Comparison of ENCODE assay signal across 17 cellular contexts in the genomic region with DNA sequence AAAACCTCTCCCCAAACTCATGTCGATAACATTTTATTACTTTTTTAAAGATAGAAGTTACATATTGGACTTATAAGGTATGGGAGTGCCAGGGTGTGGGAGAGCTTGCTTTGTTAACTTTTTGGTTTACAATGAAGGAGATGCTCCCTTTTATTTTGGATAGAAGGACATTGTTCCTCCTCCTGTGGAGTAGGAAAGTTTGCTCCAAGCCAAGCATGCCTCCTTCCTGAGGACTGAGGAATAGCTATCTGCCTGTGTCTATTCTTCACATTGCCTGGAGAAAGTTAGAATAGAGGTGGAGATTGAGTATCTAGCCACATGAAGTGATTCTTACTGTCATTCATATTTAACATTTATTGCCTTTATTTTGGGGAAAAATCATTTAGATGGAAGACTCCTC.
DNase-seq lines count a peak whose midpoint lies in the region; FAIRE-seq and TF ChIP-seq lines count a peak whose summit lies in the region.
"Had no signal": no experiment of that assay in that cellular context is flagged by ENCODE, and none has a peak within 500 bp of the region (broad histone marks: within the 10 kb centered on the region; RNA-seq: fewer than 3 reads in every experiment).

No MANE protein-coding gene starts in this region.

- no peak for TF ChIP-seq POLR2A in GM12892 (IDR thresholded peaks at IDR 0.05; ENCODE audit: low read depth, low read length)

- WGBS in trophoblast cell (ENCODE audit: extremely low coverage, insufficient coverage, insufficient read length), result no CpG with 5 or more reads among the region's 1 CpG

- no peak overlapping the region for H3K4ac ChIP-seq in trophoblast cell (ENCODE audit: low read depth, low read length)

- FAIRE-seq in RCC 7860 (lab: Jason Lieb, UNC) (no peak), GM12892 (lab: Jason Lieb, UNC) (no peak)
- FAIRE-seq: K562 had no signal

- no peaks in the 10 kb centered on the region for H3K79me2 ChIP-seq in trophoblast cell (ENCODE audit: control insufficient read depth, insufficient read depth, low read length, poor library complexity)

- intact Hi-C loops in A673 (cut with micrococcal nuclease; ENCODE audit: unreplicated experiment), result no loop called here

- no peaks in the 10 kb centered on the region for H3K4me1 ChIP-seq in A673 (ENCODE audit: insufficient read depth, low read length, poor library complexity, severe bottlenecking)
- no peaks in the 10 kb centered on the region for H3K4me1 ChIP-seq in trophoblast cell (ENCODE audit: control insufficient read depth in 1 of 2, insufficient read depth in 2 of 2, low read length in 2 of 2)
- H3K4me1 ChIP-seq: SJSA1 had no signal

- no peak overlapping the region for H2BK12ac ChIP-seq in trophoblast cell (ENCODE audit: low read length)

- H3K4me3 ChIP-seq in A673 (ENCODE audit: low read depth, low read length, poor library complexity, severe bottlenecking) (no peak overlapping the region), H7 (ENCODE audit: insufficient read depth, low read depth, low read length) (no peak overlapping the region), trophoblast cell (ENCODE audit: low read depth, low read length) (no peak overlapping the region)
- H3K4me3 ChIP-seq: K562, SJSA1 had no signal

- no peak for TF ChIP-seq CTCF in A673 (conservative IDR thresholded peaks at IDR 0.05; ENCODE audit: low read depth, low read length)

- no peaks in the 10 kb centered on the region for H3K36me3 Mint-ChIP-seq in activated naive CD4-positive, alpha-beta T cell treated with anti-CD3 and anti-CD28 coated beads, Interleukin-2, amount 10 ng/mL, durations not matched to agents 7 days and 5 days
- H3K36me3 Mint-ChIP-seq: CD8-positive, alpha-beta T cell had no signal

- DNase-seq in A673 (ENCODE audit: low spot score) (peak; percentile 5), H7 (peak; percentile 18), SK-MEL-5 (ENCODE audit: low read depth, low spot score) (peak; percentile 58), iPS DF 19.7 (ENCODE audit: low read depth, low spot score) (peak; percentile 12), trophoblast cell (no peak), RCC 7860 (ENCODE audit: low spot score) (no peak), GM12892 (ENCODE audit: insufficient read length) (no peak)
- DNase-seq in activated naive CD4-positive, alpha-beta T cell treated with anti-CD3 and anti-CD28 coated beads, Interleukin-2, amount 10 ng/mL, durations not matched to agents 7 days and 5 days, result no peak
- DNase-seq: CD8-positive, alpha-beta T cell; DMS79; HCEC 1CT; NCI-H1105; NCI-H2081 treated with DMSO at 0.1 percent for 48 hours; NCI-H2227 treated with DMSO at 0.1 percent for 48 hours; NCI-H524 treated with DMSO at 0.1 percent for 48 hours had no signal

- no peak overlapping the region for H3K14ac ChIP-seq in trophoblast cell (ENCODE audit: low read length)

- H4K8ac ChIP-seq in trophoblast cell (ENCODE audit: low read depth, low read length), result no peak overlapping the region

- no peak overlapping the region for H2BK5ac ChIP-seq in trophoblast cell (ENCODE audit: low read depth, low read length, poor library complexity)

- in situ Hi-C loops in SK-MEL-5 (cut with HindIII; ENCODE audit: low pct_unique_long_range_greater_than_20kb, low sequenced_read_pairs), result no loop called here

- no peaks in the 10 kb centered on the region for H3K36me3 ChIP-seq in A673 (ENCODE audit: insufficient read depth, low read length, poor library complexity, severe bottlenecking)
- no peaks in the 10 kb centered on the region for H3K36me3 ChIP-seq in H7 (replicated peaks; ENCODE audit: control insufficient read depth, insufficient read depth, low read length)
- no peaks in the 10 kb centered on the region for H3K36me3 ChIP-seq in trophoblast cell (ENCODE audit: control insufficient read depth in 1 of 2, insufficient read depth in 2 of 2, low read length in 2 of 2)
- H3K36me3 ChIP-seq: SJSA1 had no signal

- no peaks in the 10 kb centered on the region for H3K27me3 Mint-ChIP-seq in activated naive CD4-positive, alpha-beta T cell treated with anti-CD3 and anti-CD28 coated beads, Interleukin-2, amount 10 ng/mL, durations not matched to agents 7 days and 5 days

- H3K4me1 Mint-ChIP-seq in activated naive CD4-positive, alpha-beta T cell treated with anti-CD3 and anti-CD28 coated beads, Interleukin-2, amount 10 ng/mL, durations not matched to agents 7 days and 5 days, result no peaks in the 10 kb centered on the region

- H3K27ac ChIP-seq in A673 (ENCODE audit: low read depth, low read length, poor library complexity, severe bottlenecking) (no peak overlapping the region), trophoblast cell (ENCODE audit: low read depth, low read length) (no peak overlapping the region)
- H3K27ac ChIP-seq: SJSA1 had no signal

- POLR2A ChIA-PET in A673 (lab: Charles Lee; ENCODE audit: low non-redundant PET), result interaction anchor here (0.6 kb wide), 1 partner anchor 114 kb away, joined by 18 read pairs; no protein-coding TSS in a partner anchor

- no TSS peak for BruUV-seq in A673 (replicated peaks; lab: Mats Ljungman, UMichigan)

- H3K79me1 ChIP-seq in trophoblast cell (ENCODE audit: low read length), result no peaks in the 10 kb centered on the region

- CTCF ChIA-PET in A673 (lab: Charles Lee), result no interaction called here
- CTCF ChIA-PET in activated naive CD4-positive, alpha-beta T cell treated with anti-CD3 and anti-CD28 coated beads, Interleukin-2, amount 10 ng/mL, durations not matched to agents 7 days and 5 days (lab: Charles Lee), result interaction anchor here (0.5 to 1.2 kb wide), 2 partner anchors 10 to 565 kb away, joined by 3 to 4 read pairs; no protein-coding TSS in a partner anchor

- H3K23ac ChIP-seq in trophoblast cell (ENCODE audit: low read length), result no peak overlapping the region

- no peak overlapping the region for H4K91ac ChIP-seq in trophoblast cell (ENCODE audit: low read depth, low read length)

- no peak overlapping the region for H4K12ac ChIP-seq in trophoblast cell (ENCODE audit: low read depth, low read length)

- no peak overlapping the region for H2AFZ ChIP-seq in trophoblast cell (ENCODE audit: insufficient read depth, low read length, poor library complexity)

- no peak overlapping the region for H3K4me2 ChIP-seq in trophoblast cell (ENCODE audit: low read length)

- no peak overlapping the region for H3K18ac ChIP-seq in trophoblast cell (ENCODE audit: low read length)

- no peak overlapping the region for H3K9ac ChIP-seq in trophoblast cell (ENCODE audit: low read length)

- no peak overlapping the region for H3K4me3 Mint-ChIP-seq in activated naive CD4-positive, alpha-beta T cell treated with anti-CD3 and anti-CD28 coated beads, Interleukin-2, amount 10 ng/mL, durations not matched to agents 7 days and 5 days
- H3K4me3 Mint-ChIP-seq: CD8-positive, alpha-beta T cell had no signal

- H3K9me3 ChIP-seq in A673 (ENCODE audit: low read depth, low read length, poor library complexity, severe bottlenecking) (no peaks in the 10 kb centered on the region), trophoblast cell (ENCODE audit: insufficient read depth, low read depth, low read length) (no peaks in the 10 kb centered on the region)
- H3K9me3 ChIP-seq: SJSA1 had no signal

- no peak overlapping the region for H3K27ac Mint-ChIP-seq in activated naive CD4-positive, alpha-beta T cell treated with anti-CD3 and anti-CD28 coated beads, Interleukin-2, amount 10 ng/mL, durations not matched to agents 7 days and 5 days
- H3K27ac Mint-ChIP-seq: CD8-positive, alpha-beta T cell had no signal

- H3K9me3 Mint-ChIP-seq in activated naive CD4-positive, alpha-beta T cell treated with anti-CD3 and anti-CD28 coated beads, Interleukin-2, amount 10 ng/mL, durations not matched to agents 7 days and 5 days, result no peaks in the 10 kb centered on the region

- no peaks in the 10 kb centered on the region for H3K27me3 ChIP-seq in A673 (replicated peaks; ENCODE audit: insufficient read depth, low read depth, low read length, poor library complexity)
- no peaks in the 10 kb centered on the region; the same call in 1 of the 2 replicates for H3K27me3 ChIP-seq in H7 (ENCODE audit: control insufficient read depth, insufficient read depth, low read length)
- no peaks in the 10 kb centered on the region for H3K27me3 ChIP-seq in trophoblast cell (ENCODE audit: insufficient read depth, low read length)

- H2BK120ac ChIP-seq in trophoblast cell (ENCODE audit: insufficient read depth, low read length, poor library complexity), result no peak overlapping the region

- H2AK5ac ChIP-seq in trophoblast cell (ENCODE audit: low read length), result no peak overlapping the region

Comparison
In these comparisons a context has a peak if more than half of its experiments do, and no peak if none do; other contexts are left out.
1. DNase-seq: peak in A673 (single experiment), H7 (single experiment), SK-MEL-5 (single experiment) and iPS DF 19.7 (single experiment); none in activated naive CD4-positive, alpha-beta T cell treated with anti-CD3 and anti-CD28 coated beads, Interleukin-2, amount 10 ng/mL, durations not matched to agents 7 days and 5 days (single experiment), trophoblast cell (0 of 2), RCC 7860 (single experiment) and GM12892 (single experiment).